ENCODE assay signal across 10 cellular contexts in the genomic region with DNA sequence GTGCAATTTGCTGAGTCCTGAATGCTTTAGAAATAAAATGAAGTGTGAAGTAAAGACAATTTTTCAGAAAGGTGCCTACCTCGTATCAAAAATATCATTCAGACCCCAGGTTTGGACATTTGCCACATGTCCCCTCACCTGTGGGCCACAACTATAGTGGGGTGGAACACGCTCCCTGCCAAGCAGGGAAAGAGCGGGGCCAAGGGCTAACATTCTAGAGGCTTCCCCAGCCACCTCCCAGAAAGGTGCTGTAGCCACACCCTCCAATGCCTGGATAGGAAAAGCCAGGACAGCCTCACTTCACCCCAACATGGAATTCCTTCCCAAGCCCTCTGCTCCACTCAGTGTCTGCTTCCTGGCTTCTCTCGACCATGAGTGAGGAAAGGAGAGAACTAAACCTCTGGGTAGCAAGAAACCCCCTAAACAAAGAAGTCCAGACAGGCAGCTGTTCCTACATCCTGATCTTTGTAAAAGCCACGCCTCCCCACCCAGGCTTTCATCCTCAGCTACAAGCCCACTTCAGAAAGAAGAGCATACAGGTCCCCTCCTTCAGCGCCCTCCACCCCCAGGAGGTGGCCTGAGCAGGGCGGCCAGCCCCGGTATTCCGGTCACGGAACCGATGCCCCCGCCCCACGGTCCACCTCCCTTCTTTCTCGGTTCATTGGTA. TPM values are rescaled to one million over a fixed set of nuclear protein-coding genes. Genes with fewer than 3 reads are reported as not detected.
DNase-seq lines count a peak whose midpoint lies in the region; ATAC-seq and TF ChIP-seq lines count a peak whose summit lies in the region.
"Had no signal": no experiment of that assay in that cellular context is flagged by ENCODE, and none has a peak within 500 bp of the region (broad histone marks: within the 10 kb centered on the region; RNA-seq: fewer than 3 reads in every experiment).

No MANE protein-coding gene starts in this region.

- no peak overlapping the region for H2AFZ ChIP-seq in mesenchymal stem cell (ENCODE audit: low read depth, low read length)

- no peaks in the 10 kb centered on the region for H3K27me3 ChIP-seq in mesenchymal stem cell (ENCODE audit: control insufficient read depth in 1 of 2, insufficient read depth in 1 of 2, low read length in 2 of 2)
- peaks cover 0 to 18% (median 0%) of the 10 kb centered on the region in 5 donors for H3K27me3 ChIP-seq in subcutaneous abdominal adipose tissue (ENCODE audit: control insufficient read depth in 5 of 5, insufficient read depth in 4 of 5, low read length in 5 of 5)

- H3K27ac ChIP-seq in coronary artery = peak overlapping the region; percentile 81 to 92
- no peak overlapping the region for H3K27ac ChIP-seq in mesenchymal stem cell (ENCODE audit: low read length, poor library complexity, severe bottlenecking)
- peak overlapping the region; percentile 91 for H3K27ac ChIP-seq in subcutaneous abdominal adipose tissue (ENCODE audit: low read depth, low read length)

- no peaks in the 10 kb centered on the region for H3K79me1 ChIP-seq in mesenchymal stem cell (replicated peaks; ENCODE audit: low read length, poor library complexity, severe bottlenecking)

- no peak overlapping the region for H3K4me3 Mint-ChIP-seq in activated naive CD8-positive, alpha-beta T cell treated with anti-CD3 and anti-CD28 coated beads, Interleukin-2, amount 50 U/mL, for 24 hours

- H3K14ac ChIP-seq in mesenchymal stem cell (ENCODE audit: low read length in 2 of 2) = peak overlapping the region in 1 of 2 experiments; percentile 93

- H3K4me1 ChIP-seq in mesenchymal stem cell (ENCODE audit: control insufficient read depth, insufficient read depth, low read depth, low read length) = peaks cover 6% of the 10 kb centered on the region
- peaks cover 10 to 67% (median 46%) of the 10 kb centered on the region in 5 donors for H3K4me1 ChIP-seq in subcutaneous abdominal adipose tissue (ENCODE audit: control insufficient read depth in 5 of 5, insufficient read depth in 5 of 5, low read length in 5 of 5)

- H3K36me3 ChIP-seq in mesenchymal stem cell (ENCODE audit: control insufficient read depth in 1 of 2, insufficient read depth in 2 of 2, low read depth in 1 of 2, low read length in 2 of 2) (peaks cover 0 to 42% of the 10 kb centered on the region in 2 experiments), subcutaneous abdominal adipose tissue (ENCODE audit: control insufficient read depth in 5 of 5, insufficient read depth in 5 of 5, low read length in 5 of 5) (no peaks in the 10 kb centered on the region)

- H3K4me2 ChIP-seq in mesenchymal stem cell (ENCODE audit: low read length, poor library complexity, severe bottlenecking) = no peak overlapping the region

- no peaks in the 10 kb centered on the region for H3K9me3 Mint-ChIP-seq in activated naive CD8-positive, alpha-beta T cell treated with anti-CD3 and anti-CD28 coated beads, Interleukin-2, amount 50 U/mL, for 24 hours

- peak overlapping the region; percentile 76 for H4K8ac ChIP-seq in mesenchymal stem cell (ENCODE audit: low read length)

- H3K27ac Mint-ChIP-seq in activated naive CD8-positive, alpha-beta T cell treated with anti-CD3 and anti-CD28 coated beads, Interleukin-2, amount 50 U/mL, for 24 hours = no peak overlapping the region

- peak overlapping the region; percentile 4 for H2BK120ac ChIP-seq in mesenchymal stem cell (ENCODE audit: low read depth, low read length)

- H3K9me3 ChIP-seq in mesenchymal stem cell (ENCODE audit: control insufficient read depth, low read length) (no peaks in the 10 kb centered on the region), subcutaneous abdominal adipose tissue (ENCODE audit: control insufficient read depth in 5 of 5, low read length in 5 of 5) (no peaks in the 10 kb centered on the region)

- peak overlapping the region; percentile 98 for H3K9ac ChIP-seq in mesenchymal stem cell (ENCODE audit: low read length)
- H3K9ac ChIP-seq in subcutaneous abdominal adipose tissue (ENCODE audit: low read length in 5 of 5) = peak overlapping the region in 4 of 5 donors; percentile 2 to 73 (median 62)

- peak; percentile 36 for DNase-seq in HCEC 1CT
- no peak for DNase-seq in coronary artery (ENCODE audit: low spot score)
- DNase-seq in mesenchymal stem cell = peak; percentile 38
- no peak for DNase-seq in activated naive CD8-positive, alpha-beta T cell treated with anti-CD3 and anti-CD28 coated beads, Interleukin-2, amount 50 U/mL, for 24 hours
- DNase-seq in activated CD4-positive, CD25-positive, alpha-beta regulatory T cell (lab: John Stamatoyannopoulos, UW) = no peak
- DNase-seq: hippocampal formation, nucleus accumbens had no signal

- H2BK15ac ChIP-seq in mesenchymal stem cell (ENCODE audit: low read depth, poor library complexity, severe bottlenecking) = peak overlapping the region; percentile 1

- no peak overlapping the region for H2BK5ac ChIP-seq in mesenchymal stem cell (ENCODE audit: low read depth, low read length, poor library complexity, severe bottlenecking)

- peak overlapping the region; percentile 60 to 97 for H2BK12ac ChIP-seq in mesenchymal stem cell (ENCODE audit: low read length in 2 of 2)

- H3K4ac ChIP-seq in mesenchymal stem cell (ENCODE audit: low read depth in 1 of 2, low read length in 2 of 2) = peak overlapping the region; percentile 39 to 94

- TF ChIP-seq CTCF in coronary artery (IDR thresholded peaks at IDR 0.05) = no peak

- H4K91ac ChIP-seq in mesenchymal stem cell (ENCODE audit: low read length) = peak overlapping the region; percentile 79

- no peak overlapping the region for H3K23ac ChIP-seq in mesenchymal stem cell (ENCODE audit: low read length in 2 of 2)

- 91% methylated on average over 13 of the region's 14 CpGs for WGBS in mesenchymal stem cell

- ATAC-seq in GM21381 (IDR thresholded peaks at IDR 0.05; ENCODE audit: unreplicated experiment) (no peak), GM18870 (IDR thresholded peaks at IDR 0.05; ENCODE audit: unreplicated experiment) (no peak)
- no peak for ATAC-seq in activated naive CD8-positive, alpha-beta T cell treated with anti-CD3 and anti-CD28 coated beads, Interleukin-2, amount 50 U/mL, for 24 hours

- peaks cover 1% of the 10 kb centered on the region for H3K27me3 Mint-ChIP-seq in activated naive CD8-positive, alpha-beta T cell treated with anti-CD3 and anti-CD28 coated beads, Interleukin-2, amount 50 U/mL, for 24 hours

- peak overlapping the region; percentile 74 for H3K4me3 ChIP-seq in coronary artery
- H3K4me3 ChIP-seq in mesenchymal stem cell (ENCODE audit: insufficient read depth in 1 of 2, low read depth in 1 of 2, low read length in 2 of 2) = peak overlapping the region in 1 of 2 experiments; percentile 90
- peak overlapping the region; percentile 66 to 87 (median 68) for H3K4me3 ChIP-seq in subcutaneous abdominal adipose tissue (ENCODE audit: low read depth in 1 of 5, low read length in 5 of 5)

- peak overlapping the region; percentile 17 to 90 for H3K18ac ChIP-seq in mesenchymal stem cell (ENCODE audit: low read depth in 1 of 2, low read length in 2 of 2)

- H3K4me1 Mint-ChIP-seq in activated naive CD8-positive, alpha-beta T cell treated with anti-CD3 and anti-CD28 coated beads, Interleukin-2, amount 50 U/mL, for 24 hours = peaks cover 3% of the 10 kb centered on the region

- peak overlapping the region; percentile 82 for H2AK5ac ChIP-seq in mesenchymal stem cell (ENCODE audit: low read length, severe bottlenecking)

- H3K36me3 Mint-ChIP-seq in activated naive CD8-positive, alpha-beta T cell treated with anti-CD3 and anti-CD28 coated beads, Interleukin-2, amount 50 U/mL, for 24 hours (ENCODE audit: low read depth) = no peaks in the 10 kb centered on the region

RNA-seq across cellular contexts. Expression of a gene that starts 2.1 kb away (rescaled TPM):
- polyA plus RNA-seq in mesenchymal stem cell (2013, experiment 1 of 2) = 173 TPM
- polyA plus RNA-seq in mesenchymal stem cell (2013, experiment 2 of 2) = 153 TPM

Comparison
In these comparisons a context has a peak if more than half of its experiments do, and no peak if none do; other contexts are left out.
1. DNase-seq: peak in HCEC 1CT (single experiment) and mesenchymal stem cell (single experiment); none in coronary artery (single experiment), activated naive CD8-positive, alpha-beta T cell treated with anti-CD3 and anti-CD28 coated beads, Interleukin-2, amount 50 U/mL, for 24 hours (single experiment) and activated CD4-positive, CD25-positive, alpha-beta regulatory T cell (0 of 4).